ENCODE assay signal across 3 cellular contexts in genomic region chr2:105390454-105390853, GRCh38.
TF ChIP-seq lines count a peak whose summit lies in the region.

No MANE protein-coding gene starts in this region.

TF ChIP-seq in SK-N-SH, 30 proteins besides CTCF, POLR2A, EP300 and RAD21:
- TF ChIP-seq TCF12 (IDR thresholded peaks at IDR 0.05): no peak
- no peak for TF ChIP-seq JUND (IDR thresholded peaks at IDR 0.05)
- no peak for TF ChIP-seq EZH2phosphoT487 (IDR thresholded peaks at IDR 0.05; ENCODE audit: borderline replicate concordance, low read depth)
- no peak for TF ChIP-seq RXRA (IDR thresholded peaks at IDR 0.05; ENCODE audit: borderline replicate concordance, low read depth)
- TF ChIP-seq FOXJ3 (CRISPR knock-in tag; IDR thresholded peaks at IDR 0.05): no peak
- TF ChIP-seq FOSL2 (IDR thresholded peaks at IDR 0.05; ENCODE audit: borderline replicate concordance, low read depth): no peak
- TF ChIP-seq GABPA (IDR thresholded peaks at IDR 0.05; ENCODE audit: low read depth): no peak
- TF ChIP-seq MEF2A (IDR thresholded peaks at IDR 0.05; ENCODE audit: borderline replicate concordance, low read depth): no peak
- TF ChIP-seq MXI1 (IDR thresholded peaks at IDR 0.05; ENCODE audit: low read depth, low read length): no peak
- no peak for TF ChIP-seq SMC3 (IDR thresholded peaks at IDR 0.05; ENCODE audit: low read depth, low read length)
- TF ChIP-seq MAX (IDR thresholded peaks at IDR 0.05; ENCODE audit: low read depth): no peak
- no peak for TF ChIP-seq TAF1 (IDR thresholded peaks at IDR 0.05; ENCODE audit: borderline replicate concordance, low read depth, low read length)

TF ChIP-seq in SK-N-SH treated with all-trans-retinoic acid at 6 μM for 48 hours, 23 proteins besides CTCF, POLR2A, EP300 and RAD21:
- no peak for TF ChIP-seq PPARA (CRISPR knock-in tag; IDR thresholded peaks at IDR 0.05; ENCODE audit: borderline replicate concordance)
- no peak for TF ChIP-seq ZFP3 (CRISPR knock-in tag; IDR thresholded peaks at IDR 0.05)
- no peak for TF ChIP-seq CREB5 (CRISPR knock-in tag; IDR thresholded peaks at IDR 0.05; ENCODE audit: low read depth)
- no peak for TF ChIP-seq TCF4 (CRISPR knock-in tag; IDR thresholded peaks at IDR 0.05; ENCODE audit: borderline replicate concordance)
- no peak for TF ChIP-seq OSR1 (CRISPR knock-in tag; IDR thresholded peaks at IDR 0.05)
- no peak for TF ChIP-seq PATZ1 (CRISPR knock-in tag; IDR thresholded peaks at IDR 0.05; ENCODE audit: borderline replicate concordance)
- TF ChIP-seq ZC3H10 (CRISPR knock-in tag; IDR thresholded peaks at IDR 0.05): no peak
- no peak for TF ChIP-seq GLIS3 (CRISPR knock-in tag; IDR thresholded peaks at IDR 0.05)
- TF ChIP-seq ARNTL (CRISPR knock-in tag; IDR thresholded peaks at IDR 0.05; ENCODE audit: borderline replicate concordance, low read depth): no peak
- no peak for TF ChIP-seq ISL1 (CRISPR knock-in tag; IDR thresholded peaks at IDR 0.05)
- no peak for TF ChIP-seq TSHZ2 (CRISPR knock-in tag; IDR thresholded peaks at IDR 0.05)
- TF ChIP-seq ZNF70 (CRISPR knock-in tag; IDR thresholded peaks at IDR 0.05): no peak
- TF ChIP-seq CSRNP3 (CRISPR knock-in tag; IDR thresholded peaks at IDR 0.05): no peak
- TF ChIP-seq ZNF565 (CRISPR knock-in tag; conservative IDR thresholded peaks at IDR 0.05; ENCODE audit: low read depth): no peak
- no peak for TF ChIP-seq ZNF8 (CRISPR knock-in tag; IDR thresholded peaks at IDR 0.05)
- no peak for TF ChIP-seq BACH2 (CRISPR knock-in tag; IDR thresholded peaks at IDR 0.05; ENCODE audit: borderline replicate concordance)

TF ChIP-seq in K562, 482 proteins besides CTCF, POLR2A, EP300 and RAD21:
- no peak for TF ChIP-seq CHCHD3 (CRISPR knock-in tag; IDR thresholded peaks at IDR 0.05)
- TF ChIP-seq SNAPC5 (CRISPR knock-in tag; IDR thresholded peaks at IDR 0.05): no peak
- TF ChIP-seq GTF2B (IDR thresholded peaks at IDR 0.05; ENCODE audit: extremely low read depth, insufficient read length): no peak
- no peak for TF ChIP-seq CLOCK (CRISPR knock-in tag; IDR thresholded peaks at IDR 0.05; ENCODE audit: borderline replicate concordance)
- no peak for TF ChIP-seq HMG20B (CRISPR knock-in tag; IDR thresholded peaks at IDR 0.05)
- no peak for TF ChIP-seq ZNF184 (CRISPR knock-in tag; IDR thresholded peaks at IDR 0.05)
- TF ChIP-seq ZSCAN32 (CRISPR knock-in tag; IDR thresholded peaks at IDR 0.05): no peak
